Comparison of ENCODE assay signal across 11 cellular contexts in genomic region chr7:157664034-157664433, GRCh38.
"Had no signal": no experiment of that assay in that cellular context is flagged by ENCODE, and none has a peak within 500 bp of the region (broad histone marks: within the 10 kb centered on the region; RNA-seq: fewer than 3 reads in every experiment).

No MANE protein-coding gene starts in this region.

- FAIRE-seq: small intestine had no signal

- H3K27ac Mint-ChIP-seq: naive thymus-derived CD8-positive, alpha-beta T cell had no signal

- H3K27me3 ChIP-seq: hepatocyte had no signal

- ATAC-seq: left colon; mucosa of descending colon; naive thymus-derived CD8-positive, alpha-beta T cell had no signal

- DNase-seq: effector CD4-positive, alpha-beta T cell; foreskin melanocyte; left colon; mucosa of descending colon; naive thymus-derived CD8-positive, alpha-beta T cell; small intestine; stimulated activated CD4-positive, alpha-beta T cell treated with anti-CD3 and anti-CD28 coated beads, Interleukin-2, amount 100 ng/mL, for 48 hours; stimulated activated naive CD4-positive, alpha-beta T cell treated with Interleukin-2 at 50 U/mL for 16 hours; trophoblast cell had no signal

- H3K4me3 Mint-ChIP-seq: naive thymus-derived CD8-positive, alpha-beta T cell had no signal

- H2AFZ ChIP-seq: hepatocyte had no signal

- H3K27ac ChIP-seq: coronary artery, hepatocyte had no signal

- H3K4me2 ChIP-seq: hepatocyte had no signal

- H3K36me3 Mint-ChIP-seq: naive thymus-derived CD8-positive, alpha-beta T cell had no signal

- H3K9me3 ChIP-seq: mucosa of descending colon had no signal

- H3K79me2 ChIP-seq: hepatocyte had no signal

- H3K4me3 ChIP-seq: coronary artery, hepatocyte, mucosa of descending colon had no signal
